1 cellular context compared by ENCODE assay signal in the genomic region with DNA sequence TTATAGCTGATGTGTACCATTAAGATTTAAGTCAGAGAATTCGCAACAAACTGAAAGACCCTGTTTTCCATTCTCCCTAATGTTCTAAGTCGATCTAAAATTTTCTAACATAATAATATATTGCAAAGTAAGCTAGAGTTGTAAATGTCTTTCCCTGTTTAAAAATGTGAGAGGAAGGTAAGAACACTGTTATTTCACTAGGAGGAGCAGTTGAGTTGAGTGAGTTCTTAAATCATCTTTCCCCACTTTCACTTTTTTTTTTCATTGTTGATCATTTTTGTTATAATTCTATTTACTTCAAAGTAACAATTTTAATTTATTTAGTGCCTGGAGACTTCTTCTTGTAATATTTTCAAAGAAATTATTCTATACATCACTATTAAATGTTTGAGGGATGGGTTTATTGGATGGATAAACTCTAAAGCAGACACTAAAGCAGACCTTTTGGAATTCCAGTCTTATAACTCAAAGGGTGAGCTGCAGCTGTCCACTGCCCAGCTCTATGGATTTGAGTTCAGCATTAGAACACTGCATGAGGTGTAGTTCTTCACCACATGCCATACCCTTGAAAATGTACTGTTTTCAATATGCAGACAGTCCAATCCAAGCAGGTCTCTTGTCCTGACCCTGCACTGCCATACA.
TF ChIP-seq lines count a peak whose summit lies in the region.

No MANE protein-coding gene starts in this region.

TF ChIP-seq in SK-N-SH treated with all-trans-retinoic acid at 6 μM for 48 hours, 23 proteins besides CTCF, POLR2A, EP300 and RAD21 (continued from another document):
- no peak for TF ChIP-seq ZFP3 (CRISPR knock-in tag; IDR thresholded peaks at IDR 0.05)
- TF ChIP-seq CSDC2 (CRISPR knock-in tag; IDR thresholded peaks at IDR 0.05) = no peak
- no peak for TF ChIP-seq PPARA (CRISPR knock-in tag; IDR thresholded peaks at IDR 0.05; ENCODE audit: borderline replicate concordance)
